ENCODE assay signal across 1 cellular context in the genomic region with DNA sequence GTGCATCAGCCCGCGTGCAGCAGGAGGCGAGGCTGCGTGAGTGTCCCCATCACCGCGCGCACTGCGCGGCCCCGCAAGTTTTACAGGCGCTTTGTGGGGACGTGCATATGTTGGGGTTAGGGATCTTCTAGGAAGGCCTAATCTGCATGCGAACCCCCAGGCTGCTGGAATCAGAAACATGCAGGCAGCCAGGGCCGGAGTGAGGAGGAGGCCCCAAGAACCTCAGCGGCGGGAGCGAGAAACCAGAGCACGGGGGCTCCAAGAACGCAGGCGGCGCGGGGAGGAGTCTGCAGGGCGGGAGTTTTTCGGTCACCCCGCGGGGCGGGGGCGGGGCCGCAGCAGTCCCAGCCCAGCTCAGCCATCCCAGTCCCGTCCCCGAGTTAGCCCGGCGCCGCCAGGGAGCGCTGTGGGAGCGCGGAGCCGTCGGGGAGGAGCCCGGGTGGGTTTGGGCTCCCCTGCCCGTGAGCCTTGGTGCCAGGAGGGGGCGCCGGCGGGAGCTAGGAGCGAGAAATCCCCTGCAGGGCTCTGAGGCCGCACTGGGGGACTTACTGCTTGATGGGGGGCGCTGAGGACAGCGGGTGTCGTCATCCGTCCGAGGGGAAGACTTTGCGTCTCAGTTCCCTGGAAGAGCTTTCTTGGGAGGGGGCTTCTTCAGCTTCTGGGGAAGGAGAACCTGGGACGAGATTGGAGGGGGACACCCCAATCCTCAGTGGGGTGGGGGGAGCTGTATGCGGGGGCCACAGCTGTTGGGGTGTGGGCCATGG.
TF ChIP-seq lines count a peak whose summit lies in the region.

No MANE protein-coding gene starts in this region.

TF ChIP-seq in HepG2, 621 proteins besides CTCF, POLR2A, EP300 and RAD21 (continued from another document and continues in another):
- no peak for TF ChIP-seq ZNF660 (CRISPR knock-in tag; IDR thresholded peaks at IDR 0.05; ENCODE audit: borderline replicate concordance, low read depth)
- TF ChIP-seq PCBP2 (optimal IDR thresholded peaks at IDR 0.05; ENCODE audit: low read depth, low read length, poor library complexity, severe bottlenecking), result no peak
- peak; percentile 97 for TF ChIP-seq STAG1 (CRISPR knock-in tag; IDR thresholded peaks at IDR 0.05)
- TF ChIP-seq, protein P1, sequence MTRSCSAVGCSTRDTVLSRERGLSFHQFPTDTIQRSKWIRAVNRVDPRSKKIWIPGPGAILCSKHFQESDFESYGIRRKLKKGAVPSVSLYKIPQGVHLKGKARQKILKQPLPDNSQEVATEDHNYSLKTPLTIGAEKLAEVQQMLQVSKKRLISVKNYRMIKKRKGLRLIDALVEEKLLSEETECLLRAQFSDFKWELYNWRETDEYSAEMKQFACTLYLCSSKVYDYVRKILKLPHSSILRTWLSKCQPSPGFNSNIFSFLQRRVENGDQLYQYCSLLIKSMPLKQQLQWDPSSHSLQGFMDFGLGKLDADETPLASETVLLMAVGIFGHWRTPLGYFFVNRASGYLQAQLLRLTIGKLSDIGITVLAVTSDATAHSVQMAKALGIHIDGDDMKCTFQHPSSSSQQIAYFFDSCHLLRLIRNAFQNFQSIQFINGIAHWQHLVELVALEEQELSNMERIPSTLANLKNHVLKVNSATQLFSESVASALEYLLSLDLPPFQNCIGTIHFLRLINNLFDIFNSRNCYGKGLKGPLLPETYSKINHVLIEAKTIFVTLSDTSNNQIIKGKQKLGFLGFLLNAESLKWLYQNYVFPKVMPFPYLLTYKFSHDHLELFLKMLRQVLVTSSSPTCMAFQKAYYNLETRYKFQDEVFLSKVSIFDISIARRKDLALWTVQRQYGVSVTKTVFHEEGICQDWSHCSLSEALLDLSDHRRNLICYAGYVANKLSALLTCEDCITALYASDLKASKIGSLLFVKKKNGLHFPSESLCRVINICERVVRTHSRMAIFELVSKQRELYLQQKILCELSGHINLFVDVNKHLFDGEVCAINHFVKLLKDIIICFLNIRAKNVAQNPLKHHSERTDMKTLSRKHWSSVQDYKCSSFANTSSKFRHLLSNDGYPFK (CRISPR knock-in tag; IDR thresholded peaks at IDR 0.05; ENCODE audit: borderline replicate concordance), result peak; percentile 62; the same call in 1 of the 2 replicates
- TF ChIP-seq, protein P2, sequence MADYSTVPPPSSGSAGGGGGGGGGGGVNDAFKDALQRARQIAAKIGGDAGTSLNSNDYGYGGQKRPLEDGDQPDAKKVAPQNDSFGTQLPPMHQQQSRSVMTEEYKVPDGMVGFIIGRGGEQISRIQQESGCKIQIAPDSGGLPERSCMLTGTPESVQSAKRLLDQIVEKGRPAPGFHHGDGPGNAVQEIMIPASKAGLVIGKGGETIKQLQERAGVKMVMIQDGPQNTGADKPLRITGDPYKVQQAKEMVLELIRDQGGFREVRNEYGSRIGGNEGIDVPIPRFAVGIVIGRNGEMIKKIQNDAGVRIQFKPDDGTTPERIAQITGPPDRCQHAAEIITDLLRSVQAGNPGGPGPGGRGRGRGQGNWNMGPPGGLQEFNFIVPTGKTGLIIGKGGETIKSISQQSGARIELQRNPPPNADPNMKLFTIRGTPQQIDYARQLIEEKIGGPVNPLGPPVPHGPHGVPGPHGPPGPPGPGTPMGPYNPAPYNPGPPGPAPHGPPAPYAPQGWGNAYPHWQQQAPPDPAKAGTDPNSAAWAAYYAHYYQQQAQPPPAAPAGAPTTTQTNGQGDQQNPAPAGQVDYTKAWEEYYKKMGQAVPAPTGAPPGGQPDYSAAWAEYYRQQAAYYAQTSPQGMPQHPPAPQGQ (CRISPR knock-in tag; IDR thresholded peaks at IDR 0.05; ENCODE audit: borderline replicate concordance), result no peak
- TF ChIP-seq, protein P3, sequence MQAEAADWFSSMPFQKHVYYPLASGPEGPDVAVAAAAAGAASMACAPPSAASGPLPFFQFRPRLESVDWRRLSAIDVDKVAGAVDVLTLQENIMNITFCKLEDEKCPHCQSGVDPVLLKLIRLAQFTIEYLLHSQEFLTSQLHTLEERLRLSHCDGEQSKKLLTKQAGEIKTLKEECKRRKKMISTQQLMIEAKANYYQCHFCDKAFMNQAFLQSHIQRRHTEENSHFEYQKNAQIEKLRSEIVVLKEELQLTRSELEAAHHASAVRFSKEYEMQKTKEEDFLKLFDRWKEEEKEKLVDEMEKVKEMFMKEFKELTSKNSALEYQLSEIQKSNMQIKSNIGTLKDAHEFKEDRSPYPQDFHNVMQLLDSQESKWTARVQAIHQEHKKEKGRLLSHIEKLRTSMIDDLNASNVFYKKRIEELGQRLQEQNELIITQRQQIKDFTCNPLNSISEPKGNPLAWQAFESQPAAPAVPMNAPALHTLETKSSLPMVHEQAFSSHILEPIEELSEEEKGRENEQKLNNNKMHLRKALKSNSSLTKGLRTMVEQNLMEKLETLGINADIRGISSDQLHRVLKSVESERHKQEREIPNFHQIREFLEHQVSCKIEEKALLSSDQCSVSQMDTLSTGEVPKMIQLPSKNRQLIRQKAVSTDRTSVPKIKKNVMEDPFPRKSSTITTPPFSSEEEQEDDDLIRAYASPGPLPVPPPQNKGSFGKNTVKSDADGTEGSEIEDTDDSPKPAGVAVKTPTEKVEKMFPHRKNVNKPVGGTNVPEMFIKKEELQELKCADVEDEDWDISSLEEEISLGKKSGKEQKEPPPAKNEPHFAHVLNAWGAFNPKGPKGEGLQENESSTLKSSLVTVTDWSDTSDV (CRISPR knock-in tag; IDR thresholded peaks at IDR 0.05), result no peak
- TF ChIP-seq, protein P4, sequence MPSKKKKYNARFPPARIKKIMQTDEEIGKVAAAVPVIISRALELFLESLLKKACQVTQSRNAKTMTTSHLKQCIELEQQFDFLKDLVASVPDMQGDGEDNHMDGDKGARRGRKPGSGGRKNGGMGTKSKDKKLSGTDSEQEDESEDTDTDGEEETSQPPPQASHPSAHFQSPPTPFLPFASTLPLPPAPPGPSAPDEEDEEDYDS (CRISPR knock-in tag; IDR thresholded peaks at IDR 0.05), result peak; percentile 25; the same call in 1 of the 2 replicates
- no peak for TF ChIP-seq JUND (CRISPR knock-in tag; IDR thresholded peaks at IDR 0.05)
- no peak for TF ChIP-seq ZBTB8A (CRISPR knock-in tag; IDR thresholded peaks at IDR 0.05; ENCODE audit: borderline replicate concordance, low read depth)
- TF ChIP-seq ZNF563 (CRISPR knock-in tag; IDR thresholded peaks at IDR 0.05), result peak; percentile 51; the same call in 1 of the 2 replicates
- TF ChIP-seq, protein P5, sequence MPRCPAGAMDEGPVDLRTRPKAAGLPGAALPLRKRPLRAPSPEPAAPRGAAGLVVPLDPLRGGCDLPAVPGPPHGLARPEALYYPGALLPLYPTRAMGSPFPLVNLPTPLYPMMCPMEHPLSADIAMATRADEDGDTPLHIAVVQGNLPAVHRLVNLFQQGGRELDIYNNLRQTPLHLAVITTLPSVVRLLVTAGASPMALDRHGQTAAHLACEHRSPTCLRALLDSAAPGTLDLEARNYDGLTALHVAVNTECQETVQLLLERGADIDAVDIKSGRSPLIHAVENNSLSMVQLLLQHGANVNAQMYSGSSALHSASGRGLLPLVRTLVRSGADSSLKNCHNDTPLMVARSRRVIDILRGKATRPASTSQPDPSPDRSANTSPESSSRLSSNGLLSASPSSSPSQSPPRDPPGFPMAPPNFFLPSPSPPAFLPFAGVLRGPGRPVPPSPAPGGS (CRISPR knock-in tag; IDR thresholded peaks at IDR 0.05), result peak; percentile 75
- no peak for TF ChIP-seq ZNF136 (CRISPR knock-in tag; IDR thresholded peaks at IDR 0.05; ENCODE audit: low read depth)
- peak; percentile 77; the same call in 1 of the 2 replicates for TF ChIP-seq ZNF350 (CRISPR knock-in tag; IDR thresholded peaks at IDR 0.05; ENCODE audit: borderline replicate concordance, low read depth)
- TF ChIP-seq SIX1 (CRISPR knock-in tag; IDR thresholded peaks at IDR 0.05; ENCODE audit: borderline replicate concordance), result no peak
- TF ChIP-seq, protein P6, sequence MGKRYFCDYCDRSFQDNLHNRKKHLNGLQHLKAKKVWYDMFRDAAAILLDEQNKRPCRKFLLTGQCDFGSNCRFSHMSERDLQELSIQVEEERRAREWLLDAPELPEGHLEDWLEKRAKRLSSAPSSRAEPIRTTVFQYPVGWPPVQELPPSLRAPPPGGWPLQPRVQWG (CRISPR knock-in tag; IDR thresholded peaks at IDR 0.05; ENCODE audit: borderline replicate concordance, low read depth), result no peak
- TF ChIP-seq NFRKB (IDR thresholded peaks at IDR 0.05), result no peak
- no peak for TF ChIP-seq MZF1 (CRISPR knock-in tag; IDR thresholded peaks at IDR 0.05; ENCODE audit: borderline replicate concordance)
- 0 out of 2 replicates have a peak, but pooled peaks have one; percentile 44 for TF ChIP-seq ZBTB3 (CRISPR knock-in tag; IDR thresholded peaks at IDR 0.05; ENCODE audit: borderline replicate concordance, low read depth)
- TF ChIP-seq NFE2L1 (CRISPR knock-in tag; IDR thresholded peaks at IDR 0.05; ENCODE audit: borderline replicate concordance), result no peak
- no peak for TF ChIP-seq NPAS2 (CRISPR knock-in tag; IDR thresholded peaks at IDR 0.05; ENCODE audit: borderline replicate concordance)
- TF ChIP-seq GATAD2A (CRISPR knock-in tag; IDR thresholded peaks at IDR 0.05), result 0 out of 2 replicates have a peak, but pooled peaks have one; percentile 42
- TF ChIP-seq ZC3H4 (CRISPR knock-in tag; IDR thresholded peaks at IDR 0.05; ENCODE audit: borderline replicate concordance), result no peak
- no peak for TF ChIP-seq RFX3 (CRISPR knock-in tag; IDR thresholded peaks at IDR 0.05)
- TF ChIP-seq, protein P7, sequence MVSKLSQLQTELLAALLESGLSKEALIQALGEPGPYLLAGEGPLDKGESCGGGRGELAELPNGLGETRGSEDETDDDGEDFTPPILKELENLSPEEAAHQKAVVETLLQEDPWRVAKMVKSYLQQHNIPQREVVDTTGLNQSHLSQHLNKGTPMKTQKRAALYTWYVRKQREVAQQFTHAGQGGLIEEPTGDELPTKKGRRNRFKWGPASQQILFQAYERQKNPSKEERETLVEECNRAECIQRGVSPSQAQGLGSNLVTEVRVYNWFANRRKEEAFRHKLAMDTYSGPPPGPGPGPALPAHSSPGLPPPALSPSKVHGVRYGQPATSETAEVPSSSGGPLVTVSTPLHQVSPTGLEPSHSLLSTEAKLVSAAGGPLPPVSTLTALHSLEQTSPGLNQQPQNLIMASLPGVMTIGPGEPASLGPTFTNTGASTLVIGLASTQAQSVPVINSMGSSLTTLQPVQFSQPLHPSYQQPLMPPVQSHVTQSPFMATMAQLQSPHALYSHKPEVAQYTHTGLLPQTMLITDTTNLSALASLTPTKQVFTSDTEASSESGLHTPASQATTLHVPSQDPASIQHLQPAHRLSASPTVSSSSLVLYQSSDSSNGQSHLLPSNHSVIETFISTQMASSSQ (IDR thresholded peaks at IDR 0.05; ENCODE audit: low read depth), result no peak
- TF ChIP-seq, protein P7 (CRISPR knock-in tag; IDR thresholded peaks at IDR 0.05; ENCODE audit: borderline replicate concordance), result no peak; the same call in 1 of the 2 replicates
- TF ChIP-seq LCORL (IDR thresholded peaks at IDR 0.05), result no peak
- TF ChIP-seq LCORL (CRISPR knock-in tag; IDR thresholded peaks at IDR 0.05), result peak; percentile 98
- peak; percentile 58 for TF ChIP-seq CBFB (CRISPR knock-in tag; IDR thresholded peaks at IDR 0.05)
- TF ChIP-seq, protein P8, sequence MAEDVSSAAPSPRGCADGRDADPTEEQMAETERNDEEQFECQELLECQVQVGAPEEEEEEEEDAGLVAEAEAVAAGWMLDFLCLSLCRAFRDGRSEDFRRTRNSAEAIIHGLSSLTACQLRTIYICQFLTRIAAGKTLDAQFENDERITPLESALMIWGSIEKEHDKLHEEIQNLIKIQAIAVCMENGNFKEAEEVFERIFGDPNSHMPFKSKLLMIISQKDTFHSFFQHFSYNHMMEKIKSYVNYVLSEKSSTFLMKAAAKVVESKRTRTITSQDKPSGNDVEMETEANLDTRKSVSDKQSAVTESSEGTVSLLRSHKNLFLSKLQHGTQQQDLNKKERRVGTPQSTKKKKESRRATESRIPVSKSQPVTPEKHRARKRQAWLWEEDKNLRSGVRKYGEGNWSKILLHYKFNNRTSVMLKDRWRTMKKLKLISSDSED (CRISPR knock-in tag; IDR thresholded peaks at IDR 0.05), result no peak
- no peak for TF ChIP-seq ZNF709 (CRISPR knock-in tag; IDR thresholded peaks at IDR 0.05)
- TF ChIP-seq TAF1 (CRISPR knock-in tag; IDR thresholded peaks at IDR 0.05), result no peak; the same call in 1 of the 2 replicates
- TF ChIP-seq, protein P9, sequence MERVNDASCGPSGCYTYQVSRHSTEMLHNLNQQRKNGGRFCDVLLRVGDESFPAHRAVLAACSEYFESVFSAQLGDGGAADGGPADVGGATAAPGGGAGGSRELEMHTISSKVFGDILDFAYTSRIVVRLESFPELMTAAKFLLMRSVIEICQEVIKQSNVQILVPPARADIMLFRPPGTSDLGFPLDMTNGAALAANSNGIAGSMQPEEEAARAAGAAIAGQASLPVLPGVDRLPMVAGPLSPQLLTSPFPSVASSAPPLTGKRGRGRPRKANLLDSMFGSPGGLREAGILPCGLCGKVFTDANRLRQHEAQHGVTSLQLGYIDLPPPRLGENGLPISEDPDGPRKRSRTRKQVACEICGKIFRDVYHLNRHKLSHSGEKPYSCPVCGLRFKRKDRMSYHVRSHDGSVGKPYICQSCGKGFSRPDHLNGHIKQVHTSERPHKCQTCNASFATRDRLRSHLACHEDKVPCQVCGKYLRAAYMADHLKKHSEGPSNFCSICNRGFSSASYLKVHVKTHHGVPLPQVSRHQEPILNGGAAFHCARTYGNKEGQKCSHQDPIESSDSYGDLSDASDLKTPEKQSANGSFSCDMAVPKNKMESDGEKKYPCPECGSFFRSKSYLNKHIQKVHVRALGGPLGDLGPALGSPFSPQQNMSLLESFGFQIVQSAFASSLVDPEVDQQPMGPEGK (CRISPR knock-in tag; IDR thresholded peaks at IDR 0.05), result peak; percentile 82
- TF ChIP-seq PRPF4 (IDR thresholded peaks at IDR 0.05; ENCODE audit: low read depth, low read length, poor library complexity, severe bottlenecking), result no peak
- no peak for TF ChIP-seq KLF9 (CRISPR knock-in tag; IDR thresholded peaks at IDR 0.05; ENCODE audit: low read depth)
